In genomic region chr13:111390522-111391270, GRCh38 we compare ENCODE assay signal across 21 cellular contexts.
"Had no signal": no experiment of that assay in that cellular context is flagged by ENCODE, and none has a peak within 500 bp of the region (broad histone marks: within the 10 kb centered on the region; RNA-seq: fewer than 3 reads in every experiment).

No MANE protein-coding gene starts in this region.

- H3K4me3 Mint-ChIP-seq: activated B cell treated with CpG ODN at 0.5 μM for 24 hours; activated CD4-positive, alpha-beta T cell treated with anti-CD3 and anti-CD28 coated beads for 36 hours; activated naive CD8-positive, alpha-beta T cell treated with anti-CD3 and anti-CD28 coated beads, Interleukin-2, amount 10 ng/mL, durations not matched to agents 7 days and 5 days; stimulated activated naive CD8-positive, alpha-beta T cell treated with anti-CD3 and anti-CD28 coated beads, Interleukin-15, Interleukin-2, amounts not matched to agents 100 ng/mL and 50 ng/mL, for 24 hours; T-helper 1 cell treated with Interleukin-12 subunit alpha and Interleukin-12 subunit beta and Interleukin-4 antibody, amounts not matched to agents 30 μg/mL and 1 μg/mL, for 36 hours; type B pancreatic cell had no signal

- DNase-seq: activated B cell treated with CpG ODN at 0.5 μM for 24 hours; activated CD4-positive, alpha-beta T cell treated with anti-CD3 and anti-CD28 coated beads for 36 hours; activated CD4-positive, alpha-beta T cell treated with anti-CD3 and anti-CD28 coated beads, Interleukin-2, amount 50 U/mL, for 48 hours; activated naive CD4-positive, alpha-beta T cell; activated naive CD8-positive, alpha-beta T cell treated with anti-CD3 and anti-CD28 coated beads, Interleukin-2, amount 10 ng/mL, durations not matched to agents 7 days and 5 days; amniotic stem cell; colonic mucosa; left colon; mesenchymal stem cell; mucosa of descending colon; stimulated activated CD4-positive, alpha-beta T cell treated with anti-CD3 and anti-CD28 coated beads, Interleukin-1b, Interleukin-23, amount 100 ng/mL, for 48 hours had no signal

- H3K27ac ChIP-seq: colonic mucosa, epithelial cell of prostate, gastroesophageal sphincter, heart left ventricle, prostate gland, right atrium auricular region had no signal

- H3K27ac Mint-ChIP-seq: activated B cell treated with CpG ODN at 0.5 μM for 24 hours; activated CD4-positive, alpha-beta T cell treated with anti-CD3 and anti-CD28 coated beads for 36 hours; activated naive CD8-positive, alpha-beta T cell treated with anti-CD3 and anti-CD28 coated beads, Interleukin-2, amount 10 ng/mL, durations not matched to agents 7 days and 5 days; stimulated activated naive CD8-positive, alpha-beta T cell treated with anti-CD3 and anti-CD28 coated beads, Interleukin-15, Interleukin-2, amounts not matched to agents 100 ng/mL and 50 ng/mL, for 24 hours; T-helper 1 cell treated with Interleukin-12 subunit alpha and Interleukin-12 subunit beta and Interleukin-4 antibody, amounts not matched to agents 30 μg/mL and 1 μg/mL, for 36 hours; type B pancreatic cell had no signal

- H3K4me1 ChIP-seq: colonic mucosa, gastroesophageal sphincter, heart left ventricle, prostate gland, right atrium auricular region had no signal

- H3K4me3 ChIP-seq: colonic mucosa, gastroesophageal sphincter, heart left ventricle, mucosa of descending colon, prostate gland, right atrium auricular region had no signal

- H3K36me3 ChIP-seq: colonic mucosa, gastroesophageal sphincter, heart left ventricle, prostate gland, right atrium auricular region had no signal

- H3K4me1 Mint-ChIP-seq: activated B cell treated with CpG ODN at 0.5 μM for 24 hours had no signal

- ATAC-seq: activated CD4-positive, alpha-beta T cell treated with anti-CD3 and anti-CD28 coated beads for 36 hours; gastroesophageal sphincter; heart left ventricle; left colon; mucosa of descending colon had no signal

- H3K9me3 ChIP-seq: colonic mucosa, gastroesophageal sphincter, heart left ventricle, mucosa of descending colon, prostate gland, right atrium auricular region had no signal

- H3K36me3 Mint-ChIP-seq: activated naive CD8-positive, alpha-beta T cell treated with anti-CD3 and anti-CD28 coated beads, Interleukin-2, amount 10 ng/mL, durations not matched to agents 7 days and 5 days; type B pancreatic cell had no signal

- H3K27me3 Mint-ChIP-seq: activated CD4-positive, alpha-beta T cell treated with anti-CD3 and anti-CD28 coated beads for 36 hours; activated naive CD8-positive, alpha-beta T cell treated with anti-CD3 and anti-CD28 coated beads, Interleukin-2, amount 10 ng/mL, durations not matched to agents 7 days and 5 days; stimulated activated naive CD8-positive, alpha-beta T cell treated with anti-CD3 and anti-CD28 coated beads, Interleukin-15, Interleukin-2, amounts not matched to agents 100 ng/mL and 50 ng/mL, for 24 hours; type B pancreatic cell had no signal

- FAIRE-seq: bronchial epithelial cell, islet of Langerhans had no signal

- H3K9me3 Mint-ChIP-seq: activated naive CD8-positive, alpha-beta T cell treated with anti-CD3 and anti-CD28 coated beads, Interleukin-2, amount 10 ng/mL, durations not matched to agents 7 days and 5 days; stimulated activated naive CD8-positive, alpha-beta T cell treated with anti-CD3 and anti-CD28 coated beads, Interleukin-15, Interleukin-2, amounts not matched to agents 100 ng/mL and 50 ng/mL, for 24 hours; T-helper 1 cell treated with Interleukin-12 subunit alpha and Interleukin-12 subunit beta and Interleukin-4 antibody, amounts not matched to agents 30 μg/mL and 1 μg/mL, for 36 hours; type B pancreatic cell had no signal

- H3K27me3 ChIP-seq: colonic mucosa, right atrium auricular region had no signal
